9 cellular contexts compared by ENCODE assay signal in the genomic region with DNA sequence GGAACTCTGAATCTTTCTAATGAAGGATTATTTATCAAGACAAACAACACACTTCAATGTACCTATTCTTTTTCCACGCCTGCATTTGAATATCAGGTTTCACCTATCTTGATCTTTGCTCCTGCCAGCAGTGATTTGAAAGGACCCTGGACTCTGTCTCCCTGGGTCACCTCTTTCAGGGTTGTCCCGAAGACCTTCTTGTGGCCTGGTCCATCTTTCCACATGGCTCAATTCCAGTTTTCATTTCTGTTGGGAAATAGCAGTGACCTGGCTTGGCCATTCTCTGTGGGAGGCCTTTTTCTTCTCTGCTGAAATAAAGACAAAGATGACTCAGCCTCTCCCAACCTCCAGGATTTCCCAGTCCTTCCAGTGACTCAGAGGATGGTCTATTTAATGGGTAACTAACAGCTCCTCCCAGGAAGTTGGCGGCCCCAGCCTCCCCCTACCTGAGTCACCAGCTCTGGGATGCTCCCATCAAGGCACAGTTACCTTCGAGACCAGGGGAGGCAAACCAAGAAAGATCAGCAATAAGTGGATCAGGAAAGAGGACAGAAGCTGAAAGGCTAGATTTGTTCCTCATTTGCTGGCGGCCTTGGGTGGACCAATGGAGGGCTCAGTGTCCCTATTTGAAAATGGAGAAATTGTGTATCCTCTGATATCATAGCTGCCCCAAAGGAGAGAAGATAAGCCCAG. TPM values are rescaled to one million over a fixed set of nuclear protein-coding genes. Genes with fewer than 3 reads are reported as not detected.
DNase-seq lines count a peak whose midpoint lies in the region; ATAC-seq and TF ChIP-seq lines count a peak whose summit lies in the region.
"Had no signal": no experiment of that assay in that cellular context is flagged by ENCODE, and none has a peak within 500 bp of the region (broad histone marks: within the 10 kb centered on the region; RNA-seq: fewer than 3 reads in every experiment).

No MANE protein-coding gene starts in this region.

- no peaks in the 10 kb centered on the region for H3K36me3 ChIP-seq in tibial artery

- no peak for TF ChIP-seq CTCF in nephron progenitor cell (IDR thresholded peaks at IDR 0.05)
- no peak for TF ChIP-seq CTCF in tibial artery (IDR thresholded peaks at IDR 0.05)

- H3K27me3 ChIP-seq in tibial artery, result peaks cover 0 to 25% of the 10 kb centered on the region in 2 donors

- peaks cover 15% of the 10 kb centered on the region for H3K27me3 Mint-ChIP-seq in nephron progenitor cell (ENCODE audit: low read depth, poor library complexity)

- in situ Hi-C loops in Caki2 (cut with HindIII; ENCODE audit: low pct_unique_long_range_greater_than_20kb, low sequenced_read_pairs), result no loop called here

- intact Hi-C loops in tibial artery (cut with DNase I; ENCODE audit: low total_unique reads), result no loop called here

- peak overlapping the region; percentile 51 for H3K27ac Mint-ChIP-seq in nephron progenitor cell
- H3K27ac Mint-ChIP-seq: activated T-cell treated with anti-CD3 and anti-CD28 coated beads, Interleukin-2, amount 50 U/mL, for 72 hours had no signal

- no peaks in the 10 kb centered on the region for H3K36me3 Mint-ChIP-seq in nephron progenitor cell (ENCODE audit: low read depth)

- no peak overlapping the region for H3K4me3 Mint-ChIP-seq in nephron progenitor cell

- H3K27ac ChIP-seq in tibial artery, result no peak overlapping the region

- H3K9me3 ChIP-seq in tibial artery, result no peaks in the 10 kb centered on the region

- H3K4me3 ChIP-seq in tibial artery, result no peak overlapping the region

- peak; percentile 98 for DNase-seq in Caki2 (ENCODE audit: low read depth)
- peak; percentile 100 for DNase-seq in M059J (ENCODE audit: low read depth)
- DNase-seq in dedifferentiated amniotic fluid mesenchymal stem cell (ENCODE audit: extremely low spot score), result peak; percentile 85
- DNase-seq in nephron progenitor cell, result no peak
- no peak for DNase-seq in tibial artery
- no peak for DNase-seq in NOMO-1 (lab: John Stamatoyannopoulos, UW; ENCODE audit: unreplicated experiment in 2 of 2)
- DNase-seq in effector CD8-positive, alpha-beta T cell (lab: John Stamatoyannopoulos, UW), result no peak
- DNase-seq: activated T-cell treated with anti-CD3 and anti-CD28 coated beads, Interleukin-2, amount 50 U/mL, for 72 hours had no signal

- peaks cover 36% of the 10 kb centered on the region for H3K4me1 Mint-ChIP-seq in nephron progenitor cell

- H3K9me3 Mint-ChIP-seq in nephron progenitor cell, result no peaks in the 10 kb centered on the region
- H3K9me3 Mint-ChIP-seq: activated T-cell treated with anti-CD3 and anti-CD28 coated beads, Interleukin-2, amount 50 U/mL, for 72 hours had no signal

- no peak for ATAC-seq in GM18511 (IDR thresholded peaks at IDR 0.05; ENCODE audit: unreplicated experiment)

- H3K4me1 ChIP-seq in tibial artery, result no peaks in the 10 kb centered on the region

RNA-seq across cellular contexts. Expression of gene SMOX, which starts 13.1 kb away (rescaled TPM):
- total RNA-seq in Caki2 (2014; rRNA removed; shearing (Covaris generic); ENCODE audit: low replicate concordance), result 39.6 and 48.7 TPM in 2 replicates
- total RNA-seq in M059J (2014; rRNA removed; shearing (Covaris generic)), result 56.5 and 67.0 TPM in 2 replicates

Comparison
In these comparisons a context has a peak if more than half of its experiments do, and no peak if none do; other contexts are left out.
1. DNase-seq: peak in Caki2 (single experiment), M059J (single experiment) and dedifferentiated amniotic fluid mesenchymal stem cell (single experiment); none in nephron progenitor cell (single experiment), tibial artery (0 of 2), NOMO-1 (0 of 2) and effector CD8-positive, alpha-beta T cell (single experiment).